1 cellular context compared by ENCODE assay signal in the genomic region with DNA sequence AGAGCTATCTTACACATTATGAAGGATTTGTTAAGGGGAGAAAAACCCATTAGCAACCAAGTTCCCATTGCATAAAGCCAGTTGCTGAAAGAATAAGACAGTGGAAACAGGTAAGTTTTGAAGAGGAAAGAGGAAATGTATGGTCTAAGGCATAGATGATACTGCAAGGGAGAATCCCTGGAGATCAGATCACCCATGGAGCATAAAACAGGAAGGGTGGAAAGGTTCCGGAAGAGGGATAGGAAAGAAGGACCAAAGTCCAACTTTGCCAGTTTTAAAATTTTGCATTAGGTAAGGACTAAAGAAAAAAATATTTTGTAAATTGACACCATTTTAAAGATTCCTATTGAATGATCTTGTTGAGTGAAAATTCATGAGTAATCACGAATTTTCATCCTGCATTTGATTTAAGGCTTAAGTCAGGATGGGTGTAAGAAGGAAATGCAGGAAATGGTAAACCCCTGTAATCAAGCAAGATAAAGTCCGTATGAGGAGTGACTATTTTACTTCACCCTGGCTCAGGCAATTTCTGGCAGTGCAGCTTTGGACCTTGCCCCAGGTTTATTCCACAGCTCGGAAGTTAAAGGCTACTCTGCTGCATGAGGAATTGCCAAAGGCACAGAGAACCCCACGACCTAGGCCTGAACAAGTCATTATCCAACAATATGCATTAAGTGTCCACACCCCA.
TF ChIP-seq lines count a peak whose summit lies in the region.

No MANE protein-coding gene starts in this region.

TF ChIP-seq in liver, 16 proteins besides CTCF, POLR2A, EP300 and RAD21 (continued from another document):
- no peak for TF ChIP-seq ZBTB33 (IDR thresholded peaks at IDR 0.05)
